20 cellular contexts compared by ENCODE assay signal in genomic region chr3:52877085-52877484, GRCh38. TPM values are rescaled to one million over a fixed set of nuclear protein-coding genes. Genes with fewer than 3 reads are reported as not detected.
DNase-seq lines count a peak whose midpoint lies in the region; ATAC-seq, FAIRE-seq and TF ChIP-seq lines count a peak whose summit lies in the region.
"Had no signal": no experiment of that assay in that cellular context is flagged by ENCODE, and none has a peak within 500 bp of the region (broad histone marks: within the 10 kb centered on the region; RNA-seq: fewer than 3 reads in every experiment).

No MANE protein-coding gene starts in this region.

- H4K91ac ChIP-seq in mesenchymal stem cell (ENCODE audit: low read length), result peak overlapping the region; percentile 44

- H3K9me3 ChIP-seq in mesenchymal stem cell (ENCODE audit: control insufficient read depth, low read length) (no peaks in the 10 kb centered on the region), pancreas (no peaks in the 10 kb centered on the region)
- H3K9me3 ChIP-seq: A549; BLaER1 treated with 17β-estradiol and CSF1 and Interleukin-3, amounts not matched to agents 10 nM and 100 nM; Caco-2 had no signal

- H3K9ac ChIP-seq in mesenchymal stem cell (ENCODE audit: low read length), result no peak overlapping the region
- H3K9ac ChIP-seq: BLaER1 treated with 17β-estradiol and CSF1 and Interleukin-3, amounts not matched to agents 10 nM and 100 nM had no signal

- H3K4me2 ChIP-seq in mesenchymal stem cell (ENCODE audit: low read length, poor library complexity, severe bottlenecking), result no peak overlapping the region
- H3K4me2 ChIP-seq: A549; BLaER1 treated with 17β-estradiol and CSF1 and Interleukin-3, amounts not matched to agents 10 nM and 100 nM had no signal

- H3K36me3 ChIP-seq in mesenchymal stem cell (ENCODE audit: control insufficient read depth in 1 of 2, insufficient read depth in 2 of 2, low read depth in 1 of 2, low read length in 2 of 2) (peaks cover 9 to 13% of the 10 kb centered on the region in 2 experiments), pancreas (no peaks in the 10 kb centered on the region)

- H2AK5ac ChIP-seq in mesenchymal stem cell (ENCODE audit: low read length, severe bottlenecking), result no peak overlapping the region

- no peak overlapping the region for H2AFZ ChIP-seq in mesenchymal stem cell (ENCODE audit: low read depth, low read length)

- peaks cover 35% of the 10 kb centered on the region for H3K79me1 ChIP-seq in mesenchymal stem cell (replicated peaks; ENCODE audit: low read length, poor library complexity, severe bottlenecking)

- H3K18ac ChIP-seq in mesenchymal stem cell (ENCODE audit: low read depth in 1 of 2, low read length in 2 of 2), result no peak overlapping the region

- no peak overlapping the region for H2BK15ac ChIP-seq in mesenchymal stem cell (ENCODE audit: low read depth, poor library complexity, severe bottlenecking)

- H3K14ac ChIP-seq in mesenchymal stem cell (ENCODE audit: low read length in 2 of 2), result no peak overlapping the region

- no peak overlapping the region for H4K8ac ChIP-seq in mesenchymal stem cell (ENCODE audit: low read length)

- 95% methylated on average over 3 of the region's 3 CpGs for WGBS in mesenchymal stem cell
- WGBS in pancreas, 2 donors, result 53 to 54% methylated on average over 3 of the region's 3 CpGs

- no peak overlapping the region for H2BK12ac ChIP-seq in mesenchymal stem cell (ENCODE audit: low read length in 2 of 2)

- H3K4ac ChIP-seq in mesenchymal stem cell (ENCODE audit: low read depth in 1 of 2, low read length in 2 of 2), result no peak overlapping the region

- intact Hi-C loops in pancreas (cut with DNase I), result no loop called here

- H2BK120ac ChIP-seq in mesenchymal stem cell (ENCODE audit: low read depth, low read length), result no peak overlapping the region

- DNase-seq in HTR-8/SVneo (ENCODE audit: insufficient read length, low spot score) (no peak), mesenchymal stem cell (no peak), pancreas (no peak), SKM-1 treated with dmso at 0.1 percent for 144 hours (lab: John Stamatoyannopoulos, UW; ENCODE audit: unreplicated experiment) (no peak), H4 (ENCODE audit: low spot score) (no peak)
- DNase-seq: AML-193; Caco-2; Calu3; CD4-positive, alpha-beta T cell; CD8-positive, alpha-beta T cell; DMS79 treated with DMSO at 0.1 percent for 48 hours; GF-D8 had no signal

- H3K4me1 ChIP-seq in mesenchymal stem cell (ENCODE audit: control insufficient read depth, insufficient read depth, low read depth, low read length) (peaks cover 2% of the 10 kb centered on the region), pancreas (peaks cover 0 to 4% (median 0%) of the 10 kb centered on the region in 3 donors)

- no peak for TF ChIP-seq CTCF in pancreas (IDR thresholded peaks at IDR 0.05)

- peak; percentile 24 to 64 (median 44) for ATAC-seq in pancreas
- ATAC-seq: A549; CD8-positive, alpha-beta T cell had no signal

- H3K4me3 ChIP-seq in mesenchymal stem cell (ENCODE audit: insufficient read depth in 1 of 2, low read depth in 1 of 2, low read length in 2 of 2) (no peak overlapping the region), pancreas (no peak overlapping the region)
- H3K4me3 ChIP-seq: A549; BLaER1 treated with 17β-estradiol and CSF1 and Interleukin-3, amounts not matched to agents 10 nM and 100 nM had no signal

- H3K27ac ChIP-seq in mesenchymal stem cell (ENCODE audit: low read length, poor library complexity, severe bottlenecking), result no peak overlapping the region
- H3K27ac ChIP-seq in pancreas, result no peak overlapping the region
- H3K27ac ChIP-seq: 22Rv1; A549; BLaER1 treated with 17β-estradiol and CSF1 and Interleukin-3, amounts not matched to agents 10 nM and 100 nM; C4-2B had no signal

- no peak overlapping the region for H2BK5ac ChIP-seq in mesenchymal stem cell (ENCODE audit: low read depth, low read length, poor library complexity, severe bottlenecking)

- H3K27me3 ChIP-seq in mesenchymal stem cell (ENCODE audit: control insufficient read depth in 1 of 2, insufficient read depth in 1 of 2, low read length in 2 of 2), result no peaks in the 10 kb centered on the region
- H3K27me3 ChIP-seq in pancreas, result no peaks in the 10 kb centered on the region
- H3K27me3 ChIP-seq: BLaER1 treated with 17β-estradiol and CSF1 and Interleukin-3, amounts not matched to agents 10 nM and 100 nM had no signal

- no peak overlapping the region for H3K23ac ChIP-seq in mesenchymal stem cell (ENCODE audit: low read length in 2 of 2)

- FAIRE-seq in HTR-8/SVneo (lab: Jason Lieb, UNC), result peak; percentile 28
- FAIRE-seq in pancreas (lab: Jason Lieb, UNC), result no peak
- FAIRE-seq: A549, D721Med, G401.6, GM19239 had no signal

RNA-seq across cellular contexts. Expression of gene STIMATE, which starts 20.3 kb away (rescaled TPM):
- 17.9 TPM for polyA plus RNA-seq in mesenchymal stem cell (2013, experiment 1 of 2)
- polyA plus RNA-seq in mesenchymal stem cell (2013, experiment 2 of 2), result 16.0 TPM
- 10 to 100 TPM in 4 of 6 donors, 1 to 10 TPM in 2; 7.7 to 16.0 (median 13.6) TPM for total RNA-seq in pancreas
- 10 to 100 TPM in 1 of 2 donors, 1 to 10 TPM in 1; 5.0 to 19.9 TPM for polyA plus RNA-seq in pancreas
- 4.0 and 5.0 TPM in 2 replicates for total RNA-seq in H4 (2014; rRNA removed; shearing (Covaris generic))

RNA-seq across cellular contexts. Expression of gene MUSTN1, which starts 42.3 kb away (rescaled TPM):
- 0.48 TPM for polyA plus RNA-seq in mesenchymal stem cell (2013, experiment 1 of 2)
- not detected for polyA plus RNA-seq in mesenchymal stem cell (2013, experiment 2 of 2)
- under 1 TPM in 3 of 6 donors, not detected in 3; 0.42 to 0.55 (median 0.47) TPM for total RNA-seq in pancreas
- 10 to 100 TPM; 35.2 to 63.7 TPM for polyA plus RNA-seq in pancreas
- total RNA-seq in H4 (2014; rRNA removed; shearing (Covaris generic)), result not detected in 2 replicates
- polyA plus RNA-seq: A549, BJ had no signal

RNA-seq across cellular contexts. Expression of gene ITIH4, which starts 46.6 kb away (rescaled TPM):
- polyA plus RNA-seq in mesenchymal stem cell (2013, experiment 1 of 2), result 0.80 TPM
- 0.93 TPM for polyA plus RNA-seq in mesenchymal stem cell (2013, experiment 2 of 2)
- 100 to 1,000 TPM in 2 of 6 donors, 10 to 100 TPM in 4; 16.2 to 276 (median 77.1) TPM for total RNA-seq in pancreas
- polyA plus RNA-seq in pancreas, result 100 to 1,000 TPM in 1 of 2 donors, 10 to 100 TPM in 1; 64.3 to 249 TPM
- total RNA-seq in H4 (2014; rRNA removed; shearing (Covaris generic)), result 0.10 and 6.1 TPM in 2 replicates
